12 cellular contexts compared by ENCODE assay signal in genomic region chr11:102757823-102758549, GRCh38. TPM values are rescaled to one million over a fixed set of nuclear protein-coding genes. Genes with fewer than 3 reads are reported as not detected.
DNase-seq lines count a peak whose midpoint lies in the region; ATAC-seq and TF ChIP-seq lines count a peak whose summit lies in the region.
"Had no signal": no experiment of that assay in that cellular context is flagged by ENCODE, and none has a peak within 500 bp of the region (broad histone marks: within the 10 kb centered on the region; RNA-seq: fewer than 3 reads in every experiment).

No MANE protein-coding gene starts in this region.

- H2AFZ ChIP-seq in IMR-90 (replicated peaks; ENCODE audit: low read length, poor library complexity): no peak overlapping the region
- no peak overlapping the region for H2AFZ ChIP-seq in hepatocyte

- H4K91ac ChIP-seq in IMR-90 (ENCODE audit: insufficient read depth, low read depth, low read length): no peak overlapping the region

- TF ChIP-seq POLR2A in IMR-90 (IDR thresholded peaks at IDR 0.05; ENCODE audit: low read depth, low read length): no peak

- no peak overlapping the region for H3K4me2 ChIP-seq in IMR-90 (ENCODE audit: low read depth, low read length)
- no peak overlapping the region for H3K4me2 ChIP-seq in hepatocyte

- no peaks in the 10 kb centered on the region for H3K36me3 ChIP-seq in IMR-90 (ENCODE audit: control insufficient read depth, insufficient read depth, low read length)
- H3K36me3 ChIP-seq in adipocyte (ENCODE audit: control insufficient read depth, insufficient read depth, low read length, severe bottlenecking): no peaks in the 10 kb centered on the region
- no peaks in the 10 kb centered on the region for H3K36me3 ChIP-seq in hepatocyte (replicated peaks; ENCODE audit: insufficient read depth, low read depth)

- H3K4me1 ChIP-seq in IMR-90 (ENCODE audit: control insufficient read depth, insufficient read depth, low read length): peaks cover 3% of the 10 kb centered on the region; the same call in 1 of the 2 replicates
- peaks cover 11% of the 10 kb centered on the region for H3K4me1 ChIP-seq in adipocyte (ENCODE audit: control insufficient read depth, insufficient read depth, low read length)
- H3K4me1 ChIP-seq in hepatocyte (ENCODE audit: insufficient read depth): no peaks in the 10 kb centered on the region

- no peaks in the 10 kb centered on the region for H3K9me2 ChIP-seq in hepatocyte (replicated peaks; ENCODE audit: insufficient read depth)

- H2BK15ac ChIP-seq in IMR-90 (ENCODE audit: low read depth, low read length): no peak overlapping the region

- no peak overlapping the region for H2AK9ac ChIP-seq in IMR-90 (replicated peaks; ENCODE audit: low read depth, low read length, poor library complexity)

- no peak overlapping the region for H3K23ac ChIP-seq in IMR-90 (ENCODE audit: low read depth, low read length)

- H3K27ac ChIP-seq in IMR-90 (ENCODE audit: insufficient read depth, low read length) (no peak overlapping the region), hepatocyte (peak overlapping the region; percentile 7)

- TF ChIP-seq CTCF in AG10803 (conservative IDR thresholded peaks at IDR 0.05; ENCODE audit: low read length): no peak
- no peak for TF ChIP-seq CTCF in IMR-90 (conservative IDR thresholded peaks at IDR 0.05; ENCODE audit: low read depth, low read length)
- TF ChIP-seq CTCF in hepatocyte (IDR thresholded peaks at IDR 0.05; ENCODE audit: poor library complexity): no peak

- BruUV-seq in IMR-90 (replicated peaks; lab: Mats Ljungman, UMichigan): no TSS peak

- no peak overlapping the region for H3K14ac ChIP-seq in IMR-90 (replicated peaks; ENCODE audit: low read depth, low read length)

- POLR2A ChIA-PET in IMR-90 (lab: Charles Lee; ENCODE audit: unreplicated experiment): no interaction called here

- no CpG with 5 or more reads among the region's 2 CpGs for WGBS in IMR-90 (ENCODE audit: extremely low coverage in 2 of 2, insufficient read length in 1 of 2), 2 experiments
- 76% methylated on average over 2 of the region's 2 CpGs for WGBS in hepatocyte (ENCODE audit: low lambda C conversion rate, missing lambda C conversion rate)

- peak; percentile 53 for DNase-seq in AG10803 (ENCODE audit: low read depth)
- peak; percentile 89 for DNase-seq in IMR-90
- peak; percentile 38 for DNase-seq in adipocyte (ENCODE audit: low read depth)
- DNase-seq in hepatocyte (ENCODE audit: low spot score): no peak
- DNase-seq in RPMI8226: no peak
- DNase-seq in NCI-H1930 (lab: John Stamatoyannopoulos, UW): no peak
- no peak for DNase-seq in HPDE6-E6E7 (ENCODE audit: extremely low spot score)
- no peak for DNase-seq in hippocampal formation (lab: John Stamatoyannopoulos, UW)
- DNase-seq: CD4-positive, alpha-beta T cell; NCI-H1436 treated with DMSO at 0.1 percent for 48 hours; nephron progenitor cell; stimulated activated naive B cell treated with anti-CD40 and anti-IgM and Interleukin-4, amounts not matched to agents 10 μg/mL and 1 μg/mL and 100 μg/mL, for 72 hours had no signal

- H3K9me1 ChIP-seq in IMR-90 (ENCODE audit: insufficient read depth, low read length): no peaks in the 10 kb centered on the region

- TF ChIP-seq RAD21 in IMR-90 (IDR thresholded peaks at IDR 0.05; ENCODE audit: low read length): no peak

- H4K8ac ChIP-seq in IMR-90 (ENCODE audit: low read depth in 2 of 2, low read length in 2 of 2): no peak overlapping the region

- intact Hi-C loops in IMR-90 (cut with micrococcal nuclease): no loop called here

- H2BK20ac ChIP-seq in IMR-90 (ENCODE audit: low read depth, low read length): no peak overlapping the region

- dilution Hi-C loops in IMR-90 (cut with HindIII; ENCODE audit: low sequenced_read_pairs, unreplicated experiment): no loop called here

- H2BK120ac ChIP-seq in IMR-90 (ENCODE audit: low read depth, low read length): no peak overlapping the region

- no peak overlapping the region for H3K4ac ChIP-seq in IMR-90 (ENCODE audit: low read depth, low read length)

- peak; percentile 22; the same call in 1 of the 2 replicates for ATAC-seq in IMR-90 (ENCODE audit: low read depth)

- CTCF ChIA-PET in IMR-90 (lab: Yijun Ruan, JAX): interaction anchor here (0.7 kb wide), 1 partner anchor 759 kb away, joined by 4 read pairs; no protein-coding TSS in a partner anchor

- H2AK5ac ChIP-seq in IMR-90 (ENCODE audit: low read depth, low read length): no peak overlapping the region

- no peaks in the 10 kb centered on the region for H3K79me1 ChIP-seq in IMR-90 (ENCODE audit: low read depth in 1 of 2, low read length in 2 of 2)

- no peak overlapping the region for H3K56ac ChIP-seq in IMR-90 (ENCODE audit: extremely low read depth, insufficient read depth, low read length)

- in situ Hi-C loops in IMR-90 (cut with MboI; ENCODE audit: low sequenced_read_pairs): no loop called here

- H4K20me1 ChIP-seq in IMR-90 (ENCODE audit: insufficient read depth, low read length): no peaks in the 10 kb centered on the region
- H4K20me1 ChIP-seq in hepatocyte (ENCODE audit: insufficient read depth, poor library complexity, severe bottlenecking): no peaks in the 10 kb centered on the region

- H3K79me2 ChIP-seq in hepatocyte: no peaks in the 10 kb centered on the region

- no peak overlapping the region for H4K5ac ChIP-seq in IMR-90 (ENCODE audit: low read depth, low read length)

- no peak overlapping the region for H3K4me3 ChIP-seq in AG10803 (ENCODE audit: low read length)
- no peak overlapping the region for H3K4me3 ChIP-seq in IMR-90 (ENCODE audit: insufficient read depth, low read depth, low read length)
- H3K4me3 ChIP-seq in adipocyte (ENCODE audit: low read length): no peak overlapping the region
- no peak overlapping the region for H3K4me3 ChIP-seq in hepatocyte

- H3K27me3 ChIP-seq in IMR-90 (ENCODE audit: control insufficient read depth, insufficient read depth, low read length) (peaks cover 19% of the 10 kb centered on the region), adipocyte (replicated peaks; ENCODE audit: control insufficient read depth, insufficient read depth, low read length) (peaks cover 4% of the 10 kb centered on the region), hepatocyte (no peaks in the 10 kb centered on the region)

- no peak overlapping the region for H3K18ac ChIP-seq in IMR-90 (ENCODE audit: low read depth, low read length)

- H3K9ac ChIP-seq in IMR-90 (ENCODE audit: low read depth, low read length) (no peak overlapping the region), adipocyte (ENCODE audit: low read length) (no peak overlapping the region)

- H3K9me3 ChIP-seq in IMR-90 (ENCODE audit: control insufficient read depth, insufficient read depth, low read length) (no peaks in the 10 kb centered on the region), adipocyte (ENCODE audit: control insufficient read depth, low read length) (no peaks in the 10 kb centered on the region), hepatocyte (ENCODE audit: low read depth) (no peaks in the 10 kb centered on the region)

- no peak overlapping the region for H2BK5ac ChIP-seq in IMR-90 (ENCODE audit: low read depth, low read length, poor library complexity, severe bottlenecking)

TF ChIP-seq in IMR-90, 13 proteins besides CTCF, POLR2A, EP300 and RAD21:
- TF ChIP-seq BHLHE40 (IDR thresholded peaks at IDR 0.05; ENCODE audit: low read depth, low read length) (no peak), CEBPB (IDR thresholded peaks at IDR 0.05; ENCODE audit: low read depth, low read length) (peak; percentile 96), SMC3 (IDR thresholded peaks at IDR 0.05; ENCODE audit: low read depth, low read length) (no peak), FOS (IDR thresholded peaks at IDR 0.05; ENCODE audit: low read depth, low read length) (0 out of 2 replicates have a peak, but pooled peaks have one; percentile 44)

RNA-seq across cellular contexts. Expression of gene MMP10, which starts 22.4 kb away (rescaled TPM):
- not detected in 2 replicates for total RNA-seq in IMR-90 (2012; rRNA removed)
- not detected in 2 replicates for polyA plus RNA-seq in IMR-90 (2012; rRNA removed)
- not detected in 2 replicates for polyA plus RNA-seq in IMR-90 (2012; cell fraction: cytosol; rRNA removed)
- not detected in 2 replicates for polyA plus RNA-seq in IMR-90 (2012; cell fraction: nucleus; rRNA removed; ENCODE audit: low replicate concordance)
- total RNA-seq in hepatocyte: 1.2 and 2.3 TPM in 2 replicates
- 1.5 TPM in 2 replicates for polyA plus RNA-seq in hepatocyte
- total RNA-seq: CD4-positive, alpha-beta T cell had no signal

RNA-seq across cellular contexts. Expression of gene MMP8, which starts 33.2 kb away (rescaled TPM):
- under 0.01 and 0.18 TPM in 2 replicates for total RNA-seq in IMR-90 (2012; rRNA removed)
- polyA plus RNA-seq in IMR-90 (2012; rRNA removed): 0.05 and 0.11 TPM in 2 replicates
- polyA plus RNA-seq in IMR-90 (2012; cell fraction: cytosol; rRNA removed): 0.02 TPM in 2 replicates
- 0.15 TPM in 1 of 2 replicates, not detected in the other for polyA plus RNA-seq in IMR-90 (2012; cell fraction: nucleus; rRNA removed; ENCODE audit: low replicate concordance)
- 0.37 TPM in 1 of 2 replicates, not detected in the other for total RNA-seq in hepatocyte
- not detected in 2 replicates for polyA plus RNA-seq in hepatocyte
- total RNA-seq: CD4-positive, alpha-beta T cell had no signal

RNA-seq across cellular contexts. Expression of gene MMP1, which starts 40.0 kb away (rescaled TPM):
- total RNA-seq in IMR-90 (2012; rRNA removed): 245 and 246 TPM in 2 replicates
- polyA plus RNA-seq in IMR-90 (2012; rRNA removed): 155 and 166 TPM in 2 replicates
- 30.1 and 60.9 TPM in 2 replicates for polyA plus RNA-seq in IMR-90 (2012; cell fraction: cytosol; rRNA removed)
- 9.4 and 51.9 TPM in 2 replicates for polyA plus RNA-seq in IMR-90 (2012; cell fraction: nucleus; rRNA removed; ENCODE audit: low replicate concordance)
- total RNA-seq in hepatocyte: 24.6 and 30.2 TPM in 2 replicates
- 8.4 and 10.1 TPM in 2 replicates for polyA plus RNA-seq in hepatocyte
- total RNA-seq: CD4-positive, alpha-beta T cell had no signal

RNA-seq across cellular contexts. Expression of gene MMP27, which starts 52.4 kb away (rescaled TPM):
- total RNA-seq in IMR-90 (2012; rRNA removed): not detected in 2 replicates
- polyA plus RNA-seq in IMR-90 (2012; rRNA removed): not detected in 2 replicates
- not detected in 2 replicates for polyA plus RNA-seq in IMR-90 (2012; cell fraction: cytosol; rRNA removed)
- not detected in 2 replicates for polyA plus RNA-seq in IMR-90 (2012; cell fraction: nucleus; rRNA removed; ENCODE audit: low replicate concordance)
- not detected in 2 replicates for total RNA-seq in hepatocyte
- polyA plus RNA-seq in hepatocyte: not detected in 2 replicates
- total RNA-seq: CD4-positive, alpha-beta T cell had no signal

Comparison
In these comparisons a context has a peak if more than half of its experiments do, and no peak if none do; other contexts are left out.
1. DNase-seq: peak in AG10803 (single experiment), IMR-90 (single experiment) and adipocyte (single experiment); none in hepatocyte (single experiment), RPMI8226 (single experiment), NCI-H1930 (0 of 2), HPDE6-E6E7 (single experiment) and hippocampal formation (0 of 2).